ENCODE assay signal across 8 cellular contexts in the genomic region with DNA sequence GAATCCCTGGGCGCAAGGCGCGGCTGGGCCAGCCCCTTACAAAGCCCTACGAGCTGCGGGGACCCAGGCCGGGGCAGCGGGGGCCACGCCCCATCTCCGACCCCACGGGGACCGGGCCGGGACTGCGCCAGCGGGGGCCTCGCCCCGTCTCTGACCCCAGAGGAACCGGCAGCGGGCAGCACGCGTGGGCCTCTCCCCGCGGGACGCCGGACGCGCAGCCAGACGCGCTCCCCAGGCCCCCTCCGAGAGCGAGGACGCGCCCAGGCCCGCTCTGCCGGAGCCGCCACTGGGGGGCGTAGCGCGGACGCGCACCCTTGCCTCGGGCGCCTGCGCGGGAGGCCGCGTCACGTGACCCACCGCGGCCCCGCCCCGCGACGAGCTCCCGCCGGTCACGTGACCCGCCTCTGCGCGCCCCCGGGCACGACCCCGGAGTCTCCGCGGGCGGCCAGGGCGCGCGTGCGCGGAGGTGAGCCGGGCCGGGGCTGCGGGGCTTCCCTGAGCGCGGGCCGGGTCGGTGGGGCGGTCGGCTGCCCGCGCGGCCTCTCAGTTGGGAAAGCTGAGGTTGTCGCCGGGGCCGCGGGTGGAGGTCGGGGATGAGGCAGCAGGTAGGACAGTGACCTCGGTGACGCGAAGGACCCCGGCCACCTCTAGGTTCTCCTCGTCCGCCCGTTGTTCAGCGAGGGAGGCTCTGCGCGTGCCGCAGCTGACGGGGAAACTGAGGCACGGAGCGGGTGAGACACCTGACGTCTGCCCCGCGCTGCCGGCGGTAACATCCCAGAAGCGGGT. TPM values are rescaled to one million over a fixed set of nuclear protein-coding genes. Genes with fewer than 3 reads are reported as not detected.
A peak's percentile ranks its signal among the peaks of the same experiment; 100 is the strongest.
DNase-seq lines count a peak whose midpoint lies in the region; ATAC-seq and TF ChIP-seq lines count a peak whose summit lies in the region.

GAA (plus strand) TSS at position 422 of the 786 bp plus-strand sequence. CDS start 3,006 bp downstream, outside the sequence.

- no peaks in the 10 kb centered on the region for H3K9me3 ChIP-seq in left lung

- peak; percentile 75 to 89 for TF ChIP-seq CTCF in left lung (IDR thresholded peaks at IDR 0.05)

- H3K36me3 ChIP-seq in left lung = no peaks in the 10 kb centered on the region

- H3K27ac ChIP-seq in left lung = peak within 1 kb of the TSS; percentile 74 to 89

- H3K36me3 Mint-ChIP-seq in activated CD4-positive, alpha-beta T cell treated with anti-CD3 and anti-CD28 coated beads, Interleukin-2, amount 10 ng/mL, durations not matched to agents 7 days and 5 days (ENCODE audit: low read depth) = no peaks in the 10 kb centered on the region

- peak; percentile 71 for ATAC-seq in GM18867 (IDR thresholded peaks at IDR 0.05; ENCODE audit: unreplicated experiment)
- peak; percentile 72 for ATAC-seq in HG03175 (IDR thresholded peaks at IDR 0.05; ENCODE audit: unreplicated experiment)
- peak; percentile 91 for ATAC-seq in left lung

- peaks cover 7 to 25% of the 10 kb centered on the region in 2 donors for H3K4me1 ChIP-seq in left lung

- POLR2A ChIA-PET in activated CD4-positive, alpha-beta T cell treated with anti-CD3 and anti-CD28 coated beads, Interleukin-2, amount 10 ng/mL, durations not matched to agents 7 days and 5 days (lab: Charles Lee) = no interaction called here

- intact Hi-C loops in left lung (cut with DNase I) = no loop called here

- H3K4me3 Mint-ChIP-seq in activated CD4-positive, alpha-beta T cell treated with anti-CD3 and anti-CD28 coated beads, Interleukin-2, amount 10 ng/mL, durations not matched to agents 7 days and 5 days = peak within 1 kb of the TSS; percentile 80

- peaks cover 31% of the 10 kb centered on the region for H3K4me1 Mint-ChIP-seq in activated CD4-positive, alpha-beta T cell treated with anti-CD3 and anti-CD28 coated beads, Interleukin-2, amount 10 ng/mL, durations not matched to agents 7 days and 5 days

- peak within 1 kb of the TSS; percentile 86 to 88 for H3K4me3 ChIP-seq in left lung

- DNase-seq in AG08395 (ENCODE audit: low spot score) = peak; percentile 99
- DNase-seq in NCI-H526 (lab: John Stamatoyannopoulos, UW) = peak; percentile 35 to 92
- peak; percentile 87 for DNase-seq in activated CD4-positive, alpha-beta T cell treated with anti-CD3 and anti-CD28 coated beads, Interleukin-2, amount 10 ng/mL, durations not matched to agents 7 days and 5 days
- DNase-seq in dedifferentiated amniotic fluid mesenchymal stem cell (ENCODE audit: extremely low spot score) = peak; percentile 54
- DNase-seq in left lung = peak; percentile 87 to 97
- peak; percentile 82 to 95 for DNase-seq in stimulated activated CD4-positive, alpha-beta T cell treated with anti-CD3 and anti-CD28 coated beads, Interleukin-2, amount 100 ng/mL, for 48 hours

- H3K27ac Mint-ChIP-seq in activated CD4-positive, alpha-beta T cell treated with anti-CD3 and anti-CD28 coated beads, Interleukin-2, amount 10 ng/mL, durations not matched to agents 7 days and 5 days = peak within 1 kb of the TSS; percentile 87

- CTCF ChIA-PET in activated CD4-positive, alpha-beta T cell treated with anti-CD3 and anti-CD28 coated beads, Interleukin-2, amount 10 ng/mL, durations not matched to agents 7 days and 5 days (lab: Charles Lee) = interaction anchor here (0.6 to 1.9 kb wide), 55 partner anchors 8 to 1386 kb away, joined by 3 to 19 read pairs (median 4); partner anchors contain the start of genes CARD14 and CBX4

- H3K27me3 ChIP-seq in left lung = no peaks in the 10 kb centered on the region

- no peaks in the 10 kb centered on the region for H3K9me3 Mint-ChIP-seq in activated CD4-positive, alpha-beta T cell treated with anti-CD3 and anti-CD28 coated beads, Interleukin-2, amount 10 ng/mL, durations not matched to agents 7 days and 5 days

- H3K27me3 Mint-ChIP-seq in activated CD4-positive, alpha-beta T cell treated with anti-CD3 and anti-CD28 coated beads, Interleukin-2, amount 10 ng/mL, durations not matched to agents 7 days and 5 days = peaks cover 4% of the 10 kb centered on the region

RNA-seq across cellular contexts. Expression of gene GAA, which starts in this region (rescaled TPM):
- 10 to 100 TPM; 14.7 to 16.3 TPM for total RNA-seq in activated CD4-positive, alpha-beta T cell treated with anti-CD3 and anti-CD28 coated beads, Interleukin-2, amount 10 ng/mL, durations not matched to agents 7 days and 5 days
- 100 to 1,000 TPM in 1 of 2 donors, 10 to 100 TPM in 1; 85.7 to 105 TPM for total RNA-seq in left lung

Comparison
In these comparisons a context has a peak if more than half of its experiments do, and no peak if none do; other contexts are left out.
1. Peak in every context shown above with its lines: DNase-seq, ATAC-seq, H3K4me3 ChIP-seq and H3K27ac ChIP-seq.
2. RNA of gene GAA (total RNA-seq): 85.7 to 105 TPM in left lung; 14.7 to 16.3 TPM in activated CD4-positive, alpha-beta T cell treated with anti-CD3 and anti-CD28 coated beads, Interleukin-2, amount 10 ng/mL, durations not matched to agents 7 days and 5 days; every median in the first group is over 4 times any median in the second.